In the genomic region with DNA sequence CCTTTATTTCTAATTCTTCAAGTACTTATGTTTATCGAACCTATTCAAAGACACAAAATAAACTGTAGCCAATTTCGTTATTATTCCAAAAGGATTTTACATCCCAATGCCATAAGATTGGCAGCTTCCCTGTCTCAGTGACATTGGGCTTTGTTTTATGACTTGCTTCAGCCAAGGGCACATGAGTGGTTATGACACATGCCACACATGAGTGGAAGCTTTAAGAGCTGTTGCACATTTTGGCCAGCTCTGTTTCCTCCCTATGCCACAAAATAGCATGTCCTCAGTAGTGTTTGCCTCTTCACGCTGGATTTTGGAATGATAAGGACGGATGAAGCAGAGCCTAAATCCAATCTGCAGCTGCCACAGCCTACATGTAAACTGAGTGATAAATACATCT, we compare ENCODE assay signal across 15 cellular contexts.
"Had no signal": no experiment of that assay in that cellular context is flagged by ENCODE, and none has a peak within 500 bp of the region (broad histone marks: within the 10 kb centered on the region; RNA-seq: fewer than 3 reads in every experiment).

No MANE protein-coding gene starts in this region.

- H3K4me1 ChIP-seq: neural progenitor cell had no signal

- H3K36me3 ChIP-seq: neural progenitor cell had no signal

- H3K4me3 ChIP-seq: gastrocnemius medialis, neural progenitor cell, pancreas, skin epidermis, tibial artery had no signal

- H3K27ac ChIP-seq: epithelial cell of prostate, gastrocnemius medialis, neural progenitor cell, pancreas, skin epidermis, tibial artery had no signal

- H2AFZ ChIP-seq: neural progenitor cell had no signal

- H3K9ac ChIP-seq: neural progenitor cell had no signal

- ATAC-seq: activated CD4-positive, CD25-positive, alpha-beta regulatory T cell treated with anti-CD3 and anti-CD28 coated beads, Interleukin-2, amount 50 U/mL, for 24 hours; gastrocnemius medialis; pancreas had no signal

- H3K27me3 ChIP-seq: gastrocnemius medialis, neural progenitor cell, pancreas, tibial artery had no signal

- H3K4me2 ChIP-seq: neural progenitor cell had no signal

- DNase-seq: activated CD4-positive, alpha-beta T cell treated with anti-CD3 and anti-CD28 coated beads, Interleukin-2, amount 50 U/mL, for 1 hour; anterior cingulate cortex; dermis blood vessel endothelial cell; gastrocnemius medialis; naive B cell; pancreas; stimulated activated CD4-positive, alpha-beta T cell treated with anti-CD3 and anti-CD28 coated beads, Interleukin-15, amount 100 ng/mL, for 24 hours; stimulated activated CD4-positive, alpha-beta T cell treated with anti-CD3 and anti-CD28 coated beads, Interleukin-4, amount 100 ng/mL, for 1 hour; stimulated activated naive CD4-positive, alpha-beta T cell; SW 1271; tibial artery had no signal

- H3K9me3 ChIP-seq: gastrocnemius medialis, pancreas, tibial artery had no signal
